Comparison of ENCODE assay signal across 13 cellular contexts in the genomic region with DNA sequence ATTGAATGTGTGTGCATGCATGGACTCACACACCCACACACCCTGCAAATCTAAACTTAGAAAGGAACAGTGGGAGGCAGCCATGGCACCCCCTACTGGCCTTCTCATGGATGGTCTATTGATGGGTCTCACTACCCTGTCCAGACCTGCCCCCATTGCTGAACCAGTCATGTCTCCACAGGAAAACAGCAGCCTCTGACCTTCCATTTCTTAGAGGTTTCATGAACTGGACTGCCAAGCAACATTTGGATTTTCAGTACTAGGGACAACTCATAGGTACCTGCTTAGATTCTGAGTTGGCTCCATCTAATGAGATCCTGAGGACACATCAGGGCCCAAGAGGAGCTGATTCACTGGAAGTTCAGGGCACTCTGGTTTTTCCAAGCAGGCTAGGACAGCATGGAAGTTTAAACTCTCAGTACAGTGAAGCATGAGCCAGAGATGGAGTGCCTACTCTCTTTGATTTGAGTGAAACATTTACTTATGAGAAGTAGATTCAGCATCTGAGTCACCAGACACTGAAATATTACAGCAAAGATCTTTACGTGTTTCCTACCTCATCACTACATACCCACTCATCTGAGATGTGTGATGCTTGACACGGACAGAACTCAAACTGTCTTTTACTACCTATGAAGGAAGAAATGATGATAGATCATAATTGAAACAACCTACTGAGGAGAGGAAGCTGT.
DNase-seq lines count a peak whose midpoint lies in the region; ATAC-seq, FAIRE-seq and TF ChIP-seq lines count a peak whose summit lies in the region.
"Had no signal": no experiment of that assay in that cellular context is flagged by ENCODE, and none has a peak within 500 bp of the region (broad histone marks: within the 10 kb centered on the region; RNA-seq: fewer than 3 reads in every experiment).

No MANE protein-coding gene starts in this region.

- H3K4me1 Mint-ChIP-seq in nephron progenitor cell: peaks cover 9% of the 10 kb centered on the region

- peaks cover 3% of the 10 kb centered on the region for H3K27me3 Mint-ChIP-seq in nephron progenitor cell (ENCODE audit: low read depth, poor library complexity)

- CTCF ChIA-PET in HEK293 (lab: Yijun Ruan, JAX): interaction anchor here (0.7 to 1.1 kb wide), 5 partner anchors 12 to 1131 kb away, joined by 3 read pairs; no protein-coding TSS in a partner anchor
- CTCF ChIA-PET in K562 (lab: Yijun Ruan, JAX; ENCODE audit: low intra/inter-chr PET ratio): no interaction called here

- H3K9me3 ChIP-seq in HEK293 (ENCODE audit: control insufficient read depth, insufficient read depth, low read depth, low read length) (no peaks in the 10 kb centered on the region), K562 (replicated peaks; ENCODE audit: control insufficient read depth, insufficient read depth, low read depth, low read length) (no peaks in the 10 kb centered on the region; the same call in 1 of the 2 replicates), osteoblast (ENCODE audit: low read depth, low read length) (no peaks in the 10 kb centered on the region)

- H4K20me1 ChIP-seq in K562 (replicated peaks; ENCODE audit: control insufficient read depth, insufficient read depth, low read length) (no peaks in the 10 kb centered on the region), osteoblast (ENCODE audit: insufficient read depth, low read length) (no peaks in the 10 kb centered on the region)

- no peak overlapping the region for H3K9ac ChIP-seq in K562 (ENCODE audit: insufficient read depth in 1 of 2, low read depth in 2 of 2, low read length in 2 of 2)

- H3K36me3 Mint-ChIP-seq in nephron progenitor cell (ENCODE audit: low read depth): peaks cover 5% of the 10 kb centered on the region

- H3K4me3 Mint-ChIP-seq in nephron progenitor cell: no peak overlapping the region

- TF ChIP-seq RAD21 in K562 (CRISPR knock-in tag; conservative IDR thresholded peaks at IDR 0.05 in 1 of 2, IDR thresholded peaks at IDR 0.05 in 1 of 2): no peak

- peaks cover 33% of the 10 kb centered on the region for H3K9me3 Mint-ChIP-seq in nephron progenitor cell

- TF ChIP-seq POLR2A in K562 (conservative IDR thresholded peaks at IDR 0.05): no peak

- H3K36me3 ChIP-seq in HEK293 (ENCODE audit: control insufficient read depth in 2 of 2, insufficient read depth in 1 of 2, low read length in 2 of 2): no peaks in the 10 kb centered on the region
- no peaks in the 10 kb centered on the region for H3K36me3 ChIP-seq in K562 (ENCODE audit: control insufficient read depth, insufficient read depth, low read length)
- no peaks in the 10 kb centered on the region for H3K36me3 ChIP-seq in osteoblast (ENCODE audit: insufficient read depth, low read length)

- DNase-seq in CD1c-positive myeloid dendritic cell (ENCODE audit: extremely low spot score) (peak; percentile 22), K562 (ENCODE audit: extremely low read depth in 1 of 4, low spot score in 3 of 4) (no peak), osteoblast (ENCODE audit: insufficient read length, low spot score, missing footprints) (no peak), nephron progenitor cell (no peak), NCI-H2081 treated with DMSO at 0.1 percent for 48 hours (lab: John Stamatoyannopoulos, UW) (no peak)
- no peak for DNase-seq in stimulated activated naive CD4-positive, alpha-beta T cell treated with Interleukin-2 at 50 U/mL for 16 hours (lab: John Stamatoyannopoulos, UW)
- DNase-seq in effector CD8-positive, alpha-beta T cell (lab: John Stamatoyannopoulos, UW): no peak
- DNase-seq: GDM1, GOT3, NCI-H748 treated with DMSO at 0.1 percent for 48 hours, T-helper 9 cell had no signal

- BruUV-seq in K562 (replicated peaks; lab: Mats Ljungman, UMichigan): no TSS peak

- H3K79me2 ChIP-seq in K562 (ENCODE audit: control insufficient read depth, insufficient read depth, low read length) (no peaks in the 10 kb centered on the region), osteoblast (ENCODE audit: insufficient read depth, low read length) (no peaks in the 10 kb centered on the region)

- no peak overlapping the region for H2AFZ ChIP-seq in K562 (ENCODE audit: low read depth, low read length)
- peak overlapping the region; percentile 2 for H2AFZ ChIP-seq in osteoblast (ENCODE audit: low read length)

- no peak overlapping the region for H3K27ac ChIP-seq in HEK293 (ENCODE audit: extremely low read depth, low read depth, low read length)
- no peak overlapping the region for H3K27ac ChIP-seq in K562 (ENCODE audit: extremely low read depth, low read depth, low read length)
- peak overlapping the region; percentile 81 for H3K27ac ChIP-seq in osteoblast (ENCODE audit: low read depth, low read length)

- H3K27me3 ChIP-seq in K562 (ENCODE audit: control insufficient read depth in 2 of 2, insufficient read depth in 2 of 2, low read length in 2 of 2) (no peaks in the 10 kb centered on the region), osteoblast (ENCODE audit: insufficient read depth, low read length) (no peaks in the 10 kb centered on the region)

- H3K9me1 ChIP-seq in K562 (ENCODE audit: control insufficient read depth, insufficient read depth, low read length): no peaks in the 10 kb centered on the region

- ATAC-seq in K562: no peak

- no peak overlapping the region for H3K27ac Mint-ChIP-seq in nephron progenitor cell

- H3K4me2 ChIP-seq in K562 (ENCODE audit: insufficient read depth, low read length): no peak overlapping the region
- no peak overlapping the region for H3K4me2 ChIP-seq in osteoblast (ENCODE audit: insufficient read depth, low read length)

- no peak for TF ChIP-seq EP300 in K562 (IDR thresholded peaks at IDR 0.05; ENCODE audit: low read length)

- FAIRE-seq in K562 (lab: Jason Lieb, UNC): no peak
- FAIRE-seq: islet of Langerhans had no signal

- POLR2A ChIA-PET in HEK293 (lab: Yijun Ruan, JAX): no interaction called here
- POLR2A ChIA-PET in K562 (lab: Yijun Ruan, JAX): no interaction called here

- H3K4me3 ChIP-seq in HEK293 (ENCODE audit: low read depth, low read length) (no peak overlapping the region), K562 (no peak overlapping the region), osteoblast (ENCODE audit: insufficient read depth, low read length) (no peak overlapping the region)

- TF ChIP-seq CTCF in HEK293 (tag by site-specific recombination; IDR thresholded peaks at IDR 0.05) (no peak), K562 (IDR thresholded peaks at IDR 0.05 in 2 of 3, conservative IDR thresholded peaks at IDR 0.05 in 1 of 3; ENCODE audit: insufficient read depth in 2 of 3, low read depth in 1 of 3, low read length in 3 of 3) (0 out of 6 replicates have a peak, but pooled peaks of 1 of the 3 experiments have one; percentile 10), osteoblast (IDR thresholded peaks at IDR 0.05; ENCODE audit: extremely low read depth, low read depth, low read length) (peak; percentile 26), nephron progenitor cell (IDR thresholded peaks at IDR 0.05) (no peak)

- H3K4me1 ChIP-seq in HEK293 (ENCODE audit: control insufficient read depth, insufficient read depth, low read length) (no peaks in the 10 kb centered on the region), K562 (replicated peaks in 1 of 2; ENCODE audit: control insufficient read depth in 2 of 2, insufficient read depth in 2 of 2, low read length in 2 of 2) (no peaks in the 10 kb centered on the region), osteoblast (ENCODE audit: insufficient read depth, low read length) (peaks cover 37% of the 10 kb centered on the region)

- in situ Hi-C loops in K562 (cut with MboI): no loop called here

- WGBS in K562 (ENCODE audit: insufficient coverage, low coverage, missing lambda C conversion rate): 5% methylated on average over 2 of the region's 2 CpGs

- intact Hi-C loops in K562 (cut with micrococcal nuclease): no loop called here

TF ChIP-seq in HEK293, 187 proteins besides CTCF, POLR2A, EP300 and RAD21:
- TF ChIP-seq ZIC2 (tag by site-specific recombination; IDR thresholded peaks at IDR 0.05) (no peak), ZNF549 (tag by site-specific recombination; IDR thresholded peaks at IDR 0.05) (0 out of 2 replicates have a peak, but pooled peaks have one; percentile 4)

TF ChIP-seq in K562, 482 proteins besides CTCF, POLR2A, EP300 and RAD21:
- peak; percentile 37; the same call in 1 of the 2 replicates for TF ChIP-seq ZNF121 (CRISPR knock-in tag; conservative IDR thresholded peaks at IDR 0.05)
- no peak for TF ChIP-seq RAD51 (IDR thresholded peaks at IDR 0.05; ENCODE audit: borderline replicate concordance, low read depth)
- TF ChIP-seq, protein P1, sequence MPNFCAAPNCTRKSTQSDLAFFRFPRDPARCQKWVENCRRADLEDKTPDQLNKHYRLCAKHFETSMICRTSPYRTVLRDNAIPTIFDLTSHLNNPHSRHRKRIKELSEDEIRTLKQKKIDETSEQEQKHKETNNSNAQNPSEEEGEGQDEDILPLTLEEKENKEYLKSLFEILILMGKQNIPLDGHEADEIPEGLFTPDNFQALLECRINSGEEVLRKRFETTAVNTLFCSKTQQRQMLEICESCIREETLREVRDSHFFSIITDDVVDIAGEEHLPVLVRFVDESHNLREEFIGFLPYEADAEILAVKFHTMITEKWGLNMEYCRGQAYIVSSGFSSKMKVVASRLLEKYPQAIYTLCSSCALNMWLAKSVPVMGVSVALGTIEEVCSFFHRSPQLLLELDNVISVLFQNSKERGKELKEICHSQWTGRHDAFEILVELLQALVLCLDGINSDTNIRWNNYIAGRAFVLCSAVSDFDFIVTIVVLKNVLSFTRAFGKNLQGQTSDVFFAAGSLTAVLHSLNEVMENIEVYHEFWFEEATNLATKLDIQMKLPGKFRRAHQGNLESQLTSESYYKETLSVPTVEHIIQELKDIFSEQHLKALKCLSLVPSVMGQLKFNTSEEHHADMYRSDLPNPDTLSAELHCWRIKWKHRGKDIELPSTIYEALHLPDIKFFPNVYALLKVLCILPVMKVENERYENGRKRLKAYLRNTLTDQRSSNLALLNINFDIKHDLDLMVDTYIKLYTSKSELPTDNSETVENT (CRISPR knock-in tag; IDR thresholded peaks at IDR 0.05): no peak
- TF ChIP-seq KDM2B (CRISPR knock-in tag; IDR thresholded peaks at IDR 0.05): no peak
